Comparison of ENCODE assay signal across 22 cellular contexts in the genomic region with DNA sequence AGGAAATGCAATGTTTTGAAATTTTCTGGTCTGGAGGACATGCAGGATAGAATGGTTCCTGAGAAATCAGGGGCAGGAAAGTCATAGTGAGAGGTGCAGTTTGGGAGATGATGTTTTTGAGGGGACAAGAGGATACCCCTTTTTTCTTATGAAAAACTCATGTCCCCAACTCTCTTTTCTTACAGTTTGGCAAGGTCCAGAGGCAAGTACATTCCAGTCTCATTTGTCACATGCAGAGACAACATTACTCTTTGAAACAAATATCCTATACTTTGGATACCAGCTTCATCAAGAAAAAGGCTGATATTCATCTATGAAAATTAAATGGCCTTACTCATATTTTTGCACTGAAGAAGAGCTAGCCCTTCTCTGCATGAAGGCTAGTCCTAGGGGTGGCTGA. TPM values are rescaled to one million over a fixed set of nuclear protein-coding genes. Genes with fewer than 3 reads are reported as not detected.
A peak's percentile ranks its signal among the peaks of the same experiment; 100 is the strongest.
DNase-seq lines count a peak whose midpoint lies in the region; ATAC-seq and TF ChIP-seq lines count a peak whose summit lies in the region.
"Had no signal": no experiment of that assay in that cellular context is flagged by ENCODE, and none has a peak within 500 bp of the region (broad histone marks: within the 10 kb centered on the region; RNA-seq: fewer than 3 reads in every experiment).

No MANE protein-coding gene starts in this region.

- no peak for TF ChIP-seq CTCF in HFFc6 (IDR thresholded peaks at IDR 0.05)
- no peak for TF ChIP-seq CTCF in fibroblast of villous mesenchyme (IDR thresholded peaks at IDR 0.05; ENCODE audit: insufficient read depth, low read depth, low read length)

- H3K4me3 Mint-ChIP-seq in HFFc6 = peak overlapping the region; percentile 57; the same call in 1 of the 2 replicates
- H3K4me3 Mint-ChIP-seq: CD14-positive monocyte had no signal

- H3K4me1 Mint-ChIP-seq in HFFc6 (ENCODE audit: low read depth) = peaks cover 18% of the 10 kb centered on the region
- H3K4me1 Mint-ChIP-seq: CD14-positive monocyte had no signal

- H3K36me3 Mint-ChIP-seq in HFFc6 (ENCODE audit: low read depth) = no peaks in the 10 kb centered on the region
- H3K36me3 Mint-ChIP-seq: CD14-positive monocyte had no signal

- no peak overlapping the region for H3K27ac ChIP-seq in caudate nucleus (ENCODE audit: low read depth, low read length)
- H3K27ac ChIP-seq: A549, HL-60 had no signal

- peaks cover 6% of the 10 kb centered on the region for H3K27me3 Mint-ChIP-seq in HFFc6 (ENCODE audit: insufficient read depth)

- no peaks in the 10 kb centered on the region for H3K9me3 Mint-ChIP-seq in HFFc6

- peak overlapping the region; percentile 36; the same call in 1 of the 2 replicates for H3K27ac Mint-ChIP-seq in HFFc6
- H3K27ac Mint-ChIP-seq: CD14-positive monocyte had no signal

- peak; percentile 24 for DNase-seq in AG20443 (ENCODE audit: low spot score)
- DNase-seq in HFFc6 = no peak
- peak; percentile 3 for DNase-seq in amniotic epithelial cell (ENCODE audit: low read depth)
- peak; percentile 5 for DNase-seq in fibroblast of villous mesenchyme (ENCODE audit: low read depth)
- no peak for DNase-seq in caudate nucleus (lab: John Stamatoyannopoulos, UW)
- DNase-seq in activated CD8-positive, alpha-beta memory T cell treated with anti-CD3 and anti-CD28 coated beads, Interleukin-2, amount 50 U/mL, for 48 hours = no peak
- no peak for DNase-seq in SIG-M5 (lab: John Stamatoyannopoulos, UW)
- DNase-seq: DMS79 treated with DMSO at 0.1 percent for 48 hours, Kasumi-1, NCI-H1105, NCI-H1694, NCI-H2227 treated with DMSO at 0.1 percent for 48 hours, NCI-H510A treated with DMSO at 0.1 percent for 48 hours, NCI-H774, SHP77 had no signal

- no peak overlapping the region for H3K4me3 ChIP-seq in fibroblast of villous mesenchyme (ENCODE audit: low read depth, low read length)
- H3K4me3 ChIP-seq: A549 had no signal

- no peak for ATAC-seq in HG03378 (IDR thresholded peaks at IDR 0.05; ENCODE audit: unreplicated experiment)

RNA-seq across cellular contexts. Expression of gene EQTN, which starts 48.2 kb away (rescaled TPM):
- not detected for total RNA-seq in HFFc6 (2021; fragmentation: NEBNext Ultra II Directional; extraction: Animal tissue kit (Norgen Biotek cat#: 25700))
- not detected in 2 replicates for total RNA-seq in fibroblast of villous mesenchyme
- total RNA-seq: OCI-LY7; RPMI7951; T-helper 1 cell treated with Interleukin-12 subunit alpha and Interleukin-12 subunit beta and Interleukin-4 antibody, amounts not matched to agents 30 ng/mL and 1 ng/mL, for 36 hours had no signal

Comparison
In these comparisons a context has a peak if more than half of its experiments do, and no peak if none do; other contexts are left out.
1. DNase-seq: peak in AG20443 (single experiment), amniotic epithelial cell (single experiment) and fibroblast of villous mesenchyme (single experiment); none in HFFc6 (single experiment), caudate nucleus (0 of 61), activated CD8-positive, alpha-beta memory T cell treated with anti-CD3 and anti-CD28 coated beads, Interleukin-2, amount 50 U/mL, for 48 hours (single experiment) and SIG-M5 (single experiment).